8 cellular contexts compared by ENCODE assay signal in the genomic region with DNA sequence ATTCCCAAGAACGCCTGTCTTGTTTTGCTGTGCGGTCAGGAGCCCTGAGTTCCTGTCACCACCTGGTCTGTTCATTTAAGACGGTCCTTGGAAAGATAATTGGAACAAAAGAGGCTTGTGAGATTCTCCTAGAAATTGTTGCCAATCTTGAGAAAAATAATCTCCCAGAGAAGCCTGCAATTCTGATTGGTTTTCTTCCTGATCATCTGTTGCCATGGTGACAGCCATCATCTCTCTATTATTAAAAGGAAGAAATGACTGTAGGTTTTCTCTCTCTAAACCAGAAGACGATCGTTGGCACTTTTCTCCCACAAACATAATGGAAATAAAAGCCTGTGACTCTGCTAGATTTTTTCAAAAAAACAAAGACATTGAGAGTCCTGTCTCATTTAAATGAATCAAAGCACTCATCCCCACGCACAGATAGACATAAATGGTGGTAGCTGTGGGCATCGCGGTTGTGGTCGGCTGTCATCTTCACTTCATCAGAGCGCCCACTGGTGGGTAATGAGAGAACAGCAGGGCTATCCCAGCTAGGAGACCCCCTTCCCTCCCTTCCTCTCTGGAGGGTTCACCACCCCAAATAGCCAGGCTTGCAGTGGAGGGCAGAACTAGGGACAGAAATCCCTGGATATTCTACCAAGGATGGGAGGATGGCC. TPM values are rescaled to one million over a fixed set of nuclear protein-coding genes. Genes with fewer than 3 reads are reported as not detected.
DNase-seq lines count a peak whose midpoint lies in the region; ATAC-seq and TF ChIP-seq lines count a peak whose summit lies in the region.

No MANE protein-coding gene starts in this region.

- H3K4me3 ChIP-seq in GM12864 (ENCODE audit: low read depth, low read length) = no peak overlapping the region

- H3K27ac ChIP-seq in 22Rv1 = no peak overlapping the region

- TF ChIP-seq CTCF in 22Rv1 (IDR thresholded peaks at IDR 0.05) = peak; percentile 38
- TF ChIP-seq CTCF in GM12864 (IDR thresholded peaks at IDR 0.05; ENCODE audit: low read depth, low read length, missing control alignments) = peak; percentile 75

- ATAC-seq in GM18498 (IDR thresholded peaks at IDR 0.05; ENCODE audit: unreplicated experiment) = no peak

- DNase-seq in GM12864 (ENCODE audit: low read depth) (no peak), left kidney (ENCODE audit: low read depth, low spot score) (peak; percentile 44), occipital lobe (lab: John Stamatoyannopoulos, UW) (no peak), NCI-H2081 (lab: John Stamatoyannopoulos, UW) (no peak), islet precursor cell (no peak)
- DNase-seq in activated CD8-positive, alpha-beta memory T cell treated with anti-CD3 and anti-CD28 coated beads for 24 hours = peak; percentile 80

RNA-seq across cellular contexts. Expression of a gene that starts 21.7 kb away (rescaled TPM):
- 224 TPM for total RNA-seq in occipital lobe

RNA-seq across cellular contexts. Expression of a gene that starts 45.5 kb away (rescaled TPM):
- not detected for total RNA-seq in occipital lobe

RNA-seq across cellular contexts. Expression of a gene that starts 56.6 kb away (rescaled TPM):
- total RNA-seq in occipital lobe = not detected

Comparison
In these comparisons a context has a peak if more than half of its experiments do, and no peak if none do; other contexts are left out.
1. DNase-seq: peak in activated CD8-positive, alpha-beta memory T cell treated with anti-CD3 and anti-CD28 coated beads for 24 hours (single experiment) and left kidney (single experiment); none in GM12864 (single experiment), occipital lobe (single experiment), NCI-H2081 (0 of 2) and islet precursor cell (single experiment).